ENCODE assay signal across 13 cellular contexts in genomic region chr11:96299155-96299883, GRCh38. TPM values are rescaled to one million over a fixed set of nuclear protein-coding genes. Genes with fewer than 3 reads are reported as not detected.
DNase-seq lines count a peak whose midpoint lies in the region; ATAC-seq and TF ChIP-seq lines count a peak whose summit lies in the region.
"Had no signal": no experiment of that assay in that cellular context is flagged by ENCODE, and none has a peak within 500 bp of the region (broad histone marks: within the 10 kb centered on the region; RNA-seq: fewer than 3 reads in every experiment).

No MANE protein-coding gene starts in this region.

- ATAC-seq in Right ventricle myocardium inferior (peak; percentile 30), Right ventricle myocardium superior (ENCODE audit: poor library complexity) (no peak), aorta (ENCODE audit: low FRiP score) (peak; percentile 37), HG03354 (IDR thresholded peaks at IDR 0.05; ENCODE audit: poor library complexity, severe bottlenecking, unreplicated experiment) (no peak), GM18519 (IDR thresholded peaks at IDR 0.05; ENCODE audit: low FRiP score, unreplicated experiment) (no peak)

- peak overlapping the region in 1 of 2 donors; percentile 62 for H3K9ac ChIP-seq in colonic mucosa (ENCODE audit: low read depth in 2 of 2, low read length in 2 of 2)
- peak overlapping the region in 1 of 2 donors; percentile 13 for H3K9ac ChIP-seq in mucosa of rectum (ENCODE audit: low read depth in 1 of 2, low read length in 2 of 2)

- H3K36me3 ChIP-seq in colonic mucosa (no peaks in the 10 kb centered on the region), mucosa of rectum (ENCODE audit: control insufficient read depth in 2 of 2, insufficient read depth in 2 of 2, low read length in 2 of 2) (no peaks in the 10 kb centered on the region), aorta (ENCODE audit: control insufficient read depth in 1 of 2, insufficient read depth in 2 of 2, low read length in 1 of 2) (no peaks in the 10 kb centered on the region)

- peaks cover 12% of the 10 kb centered on the region for H3K4me1 ChIP-seq in colonic mucosa
- peaks cover 27 to 52% of the 10 kb centered on the region in 2 donors for H3K4me1 ChIP-seq in mucosa of rectum (ENCODE audit: control insufficient read depth in 2 of 2, insufficient read depth in 2 of 2, low read length in 2 of 2)
- peaks cover 8 to 17% of the 10 kb centered on the region in 2 donors for H3K4me1 ChIP-seq in aorta (ENCODE audit: control insufficient read depth in 1 of 2, insufficient read depth in 2 of 2, low read length in 2 of 2)

- WGBS in aorta, 2 donors = 36 to 39% methylated on average over 8 of the region's 8 CpGs

- intact Hi-C loops in Right ventricle myocardium inferior (cut with DNase I) = no loop called here
- intact Hi-C loops in Right ventricle myocardium superior (cut with DNase I) = no loop called here
- intact Hi-C loops in colonic mucosa (cut with DNase I) = no loop called here
- intact Hi-C loops in aorta (cut with DNase I) = no loop called here

- H3K4me3 ChIP-seq in colonic mucosa (no peak overlapping the region), mucosa of rectum (ENCODE audit: low read length in 2 of 2) (no peak overlapping the region), aorta (ENCODE audit: low read length in 2 of 2) (no peak overlapping the region)
- H3K4me3 ChIP-seq: testis had no signal

- DNase-seq in Right ventricle myocardium inferior (ENCODE audit: missing footprints) = no peak
- no peak for DNase-seq in Right ventricle myocardium superior
- DNase-seq in colonic mucosa = peak; percentile 38
- DNase-seq in aorta = no peak
- DNase-seq in COR-L47 (lab: John Stamatoyannopoulos, UW) = no peak
- DNase-seq: head of caudate nucleus, mammary epithelial cell, NCI-H2171 treated with DMSO at 0.1 percent for 48 hours, T-helper 9 cell, testis had no signal

- H3K27ac ChIP-seq in colonic mucosa (peak overlapping the region; percentile 62), mucosa of rectum (ENCODE audit: low read depth in 2 of 2, low read length in 2 of 2) (peak overlapping the region; percentile 72 to 78), aorta (ENCODE audit: low read depth in 1 of 2, low read length in 2 of 2) (peak overlapping the region in 1 of 2 donors; percentile 17)
- H3K27ac ChIP-seq: testis had no signal

- H3K27me3 ChIP-seq in colonic mucosa (no peaks in the 10 kb centered on the region), mucosa of rectum (ENCODE audit: control insufficient read depth in 2 of 2, insufficient read depth in 2 of 2, low read length in 2 of 2) (no peaks in the 10 kb centered on the region), aorta (ENCODE audit: control insufficient read depth in 1 of 2, insufficient read depth in 2 of 2, low read length in 1 of 2) (no peaks in the 10 kb centered on the region)
- H3K27me3 ChIP-seq: testis had no signal

- no peak for TF ChIP-seq CTCF in colonic mucosa (IDR thresholded peaks at IDR 0.05)

- no peaks in the 10 kb centered on the region for H3K9me3 ChIP-seq in colonic mucosa
- H3K9me3 ChIP-seq in mucosa of rectum (ENCODE audit: control insufficient read depth in 2 of 2, low read length in 2 of 2) = no peaks in the 10 kb centered on the region
- no peaks in the 10 kb centered on the region for H3K9me3 ChIP-seq in aorta (ENCODE audit: control insufficient read depth, low read length)
- H3K9me3 ChIP-seq: testis had no signal

RNA-seq across cellular contexts. Expression of gene MAML2, which starts 43.7 kb away (rescaled TPM):
- total RNA-seq in Right ventricle myocardium inferior = 5.2 TPM
- total RNA-seq in Right ventricle myocardium superior = 4.5 TPM
- total RNA-seq in colonic mucosa = 10 to 100 TPM; 10.4 to 11.0 TPM
- total RNA-seq in aorta = 10 to 100 TPM; 18.1 to 27.5 TPM
- polyA plus RNA-seq in aorta = 1 to 10 TPM; 6.0 to 10.0 TPM

Comparison
In these comparisons a context has a peak if more than half of its experiments do, and no peak if none do; other contexts are left out.
1. ATAC-seq: peak in Right ventricle myocardium inferior (single experiment) and aorta (single experiment); none in Right ventricle myocardium superior (single experiment), HG03354 (single experiment) and GM18519 (single experiment).